In genomic region chr7:17408904-17409290, GRCh38 we compare ENCODE assay signal across 19 cellular contexts.
DNase-seq lines count a peak whose midpoint lies in the region; ATAC-seq and TF ChIP-seq lines count a peak whose summit lies in the region.
"Had no signal": no experiment of that assay in that cellular context is flagged by ENCODE, and none has a peak within 500 bp of the region (broad histone marks: within the 10 kb centered on the region; RNA-seq: fewer than 3 reads in every experiment).

No MANE protein-coding gene starts in this region.

- ATAC-seq in GM21619 (IDR thresholded peaks at IDR 0.05; ENCODE audit: unreplicated experiment) = no peak

- H3K27me3 ChIP-seq in PC-9 (ENCODE audit: insufficient read depth, low read depth) (no peaks in the 10 kb centered on the region), osteoblast (ENCODE audit: insufficient read depth, low read length) (no peaks in the 10 kb centered on the region)
- H3K27me3 ChIP-seq: neutrophil, suprapubic skin, vagina had no signal

- peaks cover 20% of the 10 kb centered on the region for H3K36me3 Mint-ChIP-seq in Calu3 (ENCODE audit: insufficient read depth, unreplicated experiment)
- H3K36me3 Mint-ChIP-seq: activated naive CD8-positive, alpha-beta T cell treated with anti-CD3 and anti-CD28 coated beads for 36 hours; IgD-negative memory B cell had no signal

- TF ChIP-seq CTCF in Calu3 (IDR thresholded peaks at IDR 0.05; ENCODE audit: unreplicated experiment) (no peak), PC-9 (conservative IDR thresholded peaks at IDR 0.05) (no peak), osteoblast (IDR thresholded peaks at IDR 0.05; ENCODE audit: extremely low read depth, low read depth, low read length) (no peak)

- H3K79me2 ChIP-seq in PC-9 (ENCODE audit: low read depth) (no peaks in the 10 kb centered on the region), osteoblast (ENCODE audit: insufficient read depth, low read length) (no peaks in the 10 kb centered on the region)

- no peak for DNase-seq in Calu3
- peak in 1 of 2 experiments; percentile 45 for DNase-seq in PC-9
- DNase-seq in epithelial cell of prostate (ENCODE audit: low read depth, low spot score) = no peak
- peak; percentile 22 for DNase-seq in osteoblast (ENCODE audit: insufficient read length, low spot score, missing footprints)
- DNase-seq in G401 (ENCODE audit: low spot score) = no peak
- DNase-seq in NCI-H1417 treated with DMSO at 0.1 percent for 48 hours (lab: John Stamatoyannopoulos, UW) = no peak
- DNase-seq in GOT3 (lab: John Stamatoyannopoulos, UW) = no peak
- DNase-seq: activated CD4-positive, alpha-beta T cell treated with anti-CD3 and anti-CD28 coated beads for 1 hour; activated naive CD8-positive, alpha-beta T cell treated with anti-CD3 and anti-CD28 coated beads for 36 hours; NCI-H187 treated with DMSO at 0.1 percent for 48 hours; NCI-H345; NK-92 treated with Interleukin-12 subunit alpha and Interleukin-12 subunit beta, amount 100 ng/mL, for 24 hours; RPMI8226 had no signal

- peak overlapping the region; percentile 73 for H3K27ac ChIP-seq in PC-9
- H3K27ac ChIP-seq in epithelial cell of prostate = peak overlapping the region; percentile 48
- H3K27ac ChIP-seq in osteoblast (ENCODE audit: low read depth, low read length) = peak overlapping the region; percentile 94
- H3K27ac ChIP-seq: HL-60 had no signal

- CTCF ChIA-PET in Calu3 (lab: Charles Lee) (interaction anchor here (0.6 to 1.4 kb wide), 3 partner anchors 27 to 33 kb away, joined by 3 to 5 read pairs (median 4); no protein-coding TSS in a partner anchor), PC-9 (lab: Charles Lee) (no interaction called here)

- H3K4me2 ChIP-seq in PC-9 (peak overlapping the region; percentile 52), osteoblast (ENCODE audit: insufficient read depth, low read length) (peak overlapping the region; percentile 19)

- peaks cover 19% of the 10 kb centered on the region for H3F3A ChIP-seq in PC-9 (ENCODE audit: insufficient read depth, low read depth)

- H3K4me3 Mint-ChIP-seq in Calu3 (ENCODE audit: low read depth, unreplicated experiment) = peak overlapping the region; percentile 24
- H3K4me3 Mint-ChIP-seq: activated naive CD8-positive, alpha-beta T cell treated with anti-CD3 and anti-CD28 coated beads for 36 hours; IgD-negative memory B cell had no signal

- H3K27me3 Mint-ChIP-seq in Calu3 (ENCODE audit: unreplicated experiment) = no peaks in the 10 kb centered on the region

- H3K9me3 ChIP-seq in PC-9 (ENCODE audit: insufficient read depth, low read depth) = peaks cover 27% of the 10 kb centered on the region; the same call in 1 of the 2 replicates
- H3K9me3 ChIP-seq in osteoblast (ENCODE audit: low read depth, low read length) = no peaks in the 10 kb centered on the region
- H3K9me3 ChIP-seq: neutrophil, suprapubic skin, vagina had no signal

- H2AFZ ChIP-seq in PC-9 = peak overlapping the region; percentile 50; the same call in 1 of the 2 replicates
- H2AFZ ChIP-seq in osteoblast (ENCODE audit: low read length) = no peak overlapping the region

- no peaks in the 10 kb centered on the region for H4K20me1 ChIP-seq in PC-9 (ENCODE audit: insufficient read depth)
- no peaks in the 10 kb centered on the region for H4K20me1 ChIP-seq in osteoblast (ENCODE audit: insufficient read depth, low read length)

- H3K9me2 ChIP-seq in PC-9 (ENCODE audit: insufficient read depth) = 0 out of 2 replicates have a peak, but pooled peaks cover 3% of the 10 kb centered on the region

- no peaks in the 10 kb centered on the region for H3K36me3 ChIP-seq in PC-9 (ENCODE audit: low read depth)
- H3K36me3 ChIP-seq in osteoblast (ENCODE audit: insufficient read depth, low read length) = no peaks in the 10 kb centered on the region
- H3K36me3 ChIP-seq: neutrophil, suprapubic skin, vagina had no signal

- peak overlapping the region; percentile 82 for H3K27ac Mint-ChIP-seq in Calu3 (ENCODE audit: unreplicated experiment)
- H3K27ac Mint-ChIP-seq: activated naive CD8-positive, alpha-beta T cell treated with anti-CD3 and anti-CD28 coated beads for 36 hours; IgD-negative memory B cell had no signal

- in situ Hi-C loops in G401 (cut with HindIII; ENCODE audit: low sequenced_read_pairs) = no loop called here

- POLR2A ChIA-PET in PC-9 (lab: Charles Lee; ENCODE audit: unreplicated experiment) = interaction anchor here (0.7 kb wide), 1 partner anchor 970 kb away, joined by 6 read pairs; no protein-coding TSS in a partner anchor

- peak overlapping the region; percentile 4; the same call in 1 of the 2 replicates for H3K4me3 ChIP-seq in PC-9
- no peak overlapping the region for H3K4me3 ChIP-seq in osteoblast (ENCODE audit: insufficient read depth, low read length)
- H3K4me3 ChIP-seq: suprapubic skin, vagina had no signal

- peaks cover 50% of the 10 kb centered on the region for H3K4me1 Mint-ChIP-seq in Calu3 (ENCODE audit: low read depth, unreplicated experiment)

- intact Hi-C loops in Calu3 (cut with micrococcal nuclease; ENCODE audit: unreplicated experiment) (loop anchor here (1.0 to 2.0 kb wide), 2 partner anchors 39 to 114 kb away; no protein-coding TSS in a partner anchor), PC-9 (cut with micrococcal nuclease; ENCODE audit: unreplicated experiment) (loop anchor here (1.0 to 5.0 kb wide), 3 partner anchors 37 to 200 kb away; no protein-coding TSS in a partner anchor)

- no TSS peak for BruUV-seq in Calu3 (replicated peaks; lab: Mats Ljungman, UMichigan)
- BruUV-seq in PC-9 (replicated peaks; lab: Mats Ljungman, UMichigan) = no TSS peak

- H3K9me3 Mint-ChIP-seq in Calu3 (ENCODE audit: low read depth, unreplicated experiment) = no peaks in the 10 kb centered on the region
- H3K9me3 Mint-ChIP-seq: activated naive CD8-positive, alpha-beta T cell treated with anti-CD3 and anti-CD28 coated beads for 36 hours; IgD-negative memory B cell had no signal

- H3K4me1 ChIP-seq in PC-9 (replicated peaks; ENCODE audit: insufficient read depth) (peaks cover 57% of the 10 kb centered on the region), osteoblast (ENCODE audit: insufficient read depth, low read length) (peaks cover 38% of the 10 kb centered on the region)
